Comparison of ENCODE assay signal across 1 cellular context in genomic region chr10:119686465-119687191, GRCh38.
TF ChIP-seq lines count a peak whose summit lies in the region.

No MANE protein-coding gene starts in this region.

TF ChIP-seq in GM12878, 131 proteins besides CTCF, POLR2A, EP300 and RAD21 (continued from another document):
- TF ChIP-seq RBBP5 (conservative IDR thresholded peaks at IDR 0.05) (no peak), SIX5 (IDR thresholded peaks at IDR 0.05; ENCODE audit: low read depth, low read length, severe bottlenecking) (no peak), MEF2B (IDR thresholded peaks at IDR 0.05; ENCODE audit: partially characterized antibody, poor library complexity, severe bottlenecking) (no peak), TBL1XR1 (IDR thresholded peaks at IDR 0.05; ENCODE audit: low read depth, low read length) (no peak), TAF1 (IDR thresholded peaks at IDR 0.05; ENCODE audit: borderline replicate concordance, low read depth, low read length) (no peak), ZNF217 (IDR thresholded peaks at IDR 0.05) (no peak)
